ENCODE assay signal across 20 cellular contexts in genomic region chr21:44375686-44376320, GRCh38. TPM values are rescaled to one million over a fixed set of nuclear protein-coding genes. Genes with fewer than 3 reads are reported as not detected.
DNase-seq lines count a peak whose midpoint lies in the region; ATAC-seq and TF ChIP-seq lines count a peak whose summit lies in the region.
"Had no signal": no experiment of that assay in that cellular context is flagged by ENCODE, and none has a peak within 500 bp of the region (broad histone marks: within the 10 kb centered on the region; RNA-seq: fewer than 3 reads in every experiment).

No MANE protein-coding gene starts in this region.

- H3K9ac ChIP-seq in mammary epithelial cell (ENCODE audit: insufficient read depth, low read length): no peak overlapping the region
- H3K9ac ChIP-seq: GM23248 had no signal

- H3K9me3 Mint-ChIP-seq in activated CD8-positive, alpha-beta T cell treated with anti-CD3 and anti-CD28 coated beads, Interleukin-2, amount 10 ng/mL, durations not matched to agents 7 days and 5 days (ENCODE audit: insufficient read depth): peaks cover 17% of the 10 kb centered on the region
- no peaks in the 10 kb centered on the region for H3K9me3 Mint-ChIP-seq in activated CD8-positive, alpha-beta T cell treated with anti-CD3 and anti-CD28 coated beads for 36 hours
- H3K9me3 Mint-ChIP-seq in activated T-helper 17 cell treated with anti-CD3 and anti-CD28 coated beads, Interleukin-2, amount 50 U/mL, for 72 hours: no peaks in the 10 kb centered on the region
- peaks cover 7% of the 10 kb centered on the region for H3K9me3 Mint-ChIP-seq in memory B cell

- H3K36me3 ChIP-seq in testis (ENCODE audit: low read depth, missing control alignments) (no peaks in the 10 kb centered on the region), mammary epithelial cell (ENCODE audit: insufficient read depth, low read length) (no peaks in the 10 kb centered on the region)
- H3K36me3 ChIP-seq: colonic mucosa, sigmoid colon, SJCRH30 had no signal

- peak overlapping the region; percentile 71 for H3K27ac Mint-ChIP-seq in activated CD8-positive, alpha-beta T cell treated with anti-CD3 and anti-CD28 coated beads, Interleukin-2, amount 10 ng/mL, durations not matched to agents 7 days and 5 days
- no peak overlapping the region for H3K27ac Mint-ChIP-seq in activated CD8-positive, alpha-beta T cell treated with anti-CD3 and anti-CD28 coated beads for 36 hours
- H3K27ac Mint-ChIP-seq in activated T-helper 17 cell treated with anti-CD3 and anti-CD28 coated beads, Interleukin-2, amount 50 U/mL, for 72 hours: peak overlapping the region; percentile 72
- peak overlapping the region; percentile 12 for H3K27ac Mint-ChIP-seq in memory B cell

- intact Hi-C loops in activated CD8-positive, alpha-beta T cell treated with anti-CD3 and anti-CD28 coated beads for 36 hours (cut with micrococcal nuclease): no loop called here
- intact Hi-C loops in testis (cut with DNase I; ENCODE audit: low total_unique reads): no loop called here
- intact Hi-C loops in mammary epithelial cell (cut with micrococcal nuclease): loop anchor here (2.0 to 5.0 kb wide), 2 partner anchors 51 to 103 kb away; no protein-coding TSS in a partner anchor

- no TSS peak for BruUV-seq in mammary epithelial cell (replicated peaks; lab: Mats Ljungman, UMichigan)

- H4K20me1 ChIP-seq in mammary epithelial cell (ENCODE audit: insufficient read depth, low read length): no peaks in the 10 kb centered on the region

- POLR2A ChIA-PET in activated CD8-positive, alpha-beta T cell treated with anti-CD3 and anti-CD28 coated beads, Interleukin-2, amount 10 ng/mL, durations not matched to agents 7 days and 5 days (lab: Charles Lee): interaction anchor here (1.0 kb wide), 1 partner anchor 23 kb away, joined by 3 read pairs; the partner anchor contains the start of gene TRPM2
- POLR2A ChIA-PET in activated CD8-positive, alpha-beta T cell treated with anti-CD3 and anti-CD28 coated beads for 36 hours (lab: Charles Lee): no interaction called here

- H3K9me3 ChIP-seq in testis: no peaks in the 10 kb centered on the region
- peaks cover 10% of the 10 kb centered on the region for H3K9me3 ChIP-seq in mammary epithelial cell (replicated peaks; ENCODE audit: insufficient read depth, low read length)
- H3K9me3 ChIP-seq: colonic mucosa, sigmoid colon, SJCRH30 had no signal

- TF ChIP-seq POLR2A in testis (IDR thresholded peaks at IDR 0.05): no peak

- H3K4me3 Mint-ChIP-seq in activated CD8-positive, alpha-beta T cell treated with anti-CD3 and anti-CD28 coated beads, Interleukin-2, amount 10 ng/mL, durations not matched to agents 7 days and 5 days: peak overlapping the region; percentile 17
- no peak overlapping the region for H3K4me3 Mint-ChIP-seq in activated CD8-positive, alpha-beta T cell treated with anti-CD3 and anti-CD28 coated beads for 36 hours
- peak overlapping the region; percentile 33 for H3K4me3 Mint-ChIP-seq in activated T-helper 17 cell treated with anti-CD3 and anti-CD28 coated beads, Interleukin-2, amount 50 U/mL, for 72 hours
- no peak overlapping the region for H3K4me3 Mint-ChIP-seq in memory B cell

- in situ Hi-C loops in mammary epithelial cell (cut with MboI; ENCODE audit: low sequenced_read_pairs in 2 of 2): no loop called here

- peaks cover 85% of the 10 kb centered on the region for H3K36me3 Mint-ChIP-seq in activated CD8-positive, alpha-beta T cell treated with anti-CD3 and anti-CD28 coated beads, Interleukin-2, amount 10 ng/mL, durations not matched to agents 7 days and 5 days (ENCODE audit: low read depth)
- peaks cover 2% of the 10 kb centered on the region for H3K36me3 Mint-ChIP-seq in activated CD8-positive, alpha-beta T cell treated with anti-CD3 and anti-CD28 coated beads for 36 hours (ENCODE audit: low read depth)
- peaks cover 68% of the 10 kb centered on the region for H3K36me3 Mint-ChIP-seq in activated T-helper 17 cell treated with anti-CD3 and anti-CD28 coated beads, Interleukin-2, amount 50 U/mL, for 72 hours (ENCODE audit: low read depth)
- peaks cover 8% of the 10 kb centered on the region for H3K36me3 Mint-ChIP-seq in memory B cell

- CTCF ChIA-PET in activated CD8-positive, alpha-beta T cell treated with anti-CD3 and anti-CD28 coated beads, Interleukin-2, amount 10 ng/mL, durations not matched to agents 7 days and 5 days (lab: Charles Lee): no interaction called here
- CTCF ChIA-PET in activated CD8-positive, alpha-beta T cell treated with anti-CD3 and anti-CD28 coated beads for 36 hours (lab: Charles Lee): no interaction called here
- CTCF ChIA-PET in mammary epithelial cell (lab: Charles Lee; ENCODE audit: low non-redundant PET): no interaction called here

- no peak overlapping the region for H2AFZ ChIP-seq in mammary epithelial cell (ENCODE audit: low read depth, low read length)
- H2AFZ ChIP-seq: GM23248 had no signal

- 89 to 94% methylated on average over 20 to 25 of the region's 25 CpGs for WGBS in testis, 2 donors
- 87% methylated on average over 15 of the region's 25 CpGs for WGBS in mammary epithelial cell (ENCODE audit: low coverage, missing lambda C conversion rate)

- no peak overlapping the region for H3K4me3 ChIP-seq in testis
- H3K4me3 ChIP-seq in mammary epithelial cell (replicated peaks in 1 of 3; ENCODE audit: insufficient read depth in 1 of 3, low read depth in 2 of 3, low read length in 3 of 3): no peak overlapping the region
- H3K4me3 ChIP-seq: colonic mucosa, GM23248, sigmoid colon, SJCRH30 had no signal

- no peaks in the 10 kb centered on the region for H3K79me2 ChIP-seq in mammary epithelial cell (ENCODE audit: insufficient read depth, low read length)

- dilution Hi-C loops in mammary epithelial cell (cut with HindIII; ENCODE audit: low sequenced_read_pairs): no loop called here

- H3K4me2 ChIP-seq in mammary epithelial cell (ENCODE audit: insufficient read depth, low read depth, low read length): no peak overlapping the region

- H3K4me1 Mint-ChIP-seq in activated CD8-positive, alpha-beta T cell treated with anti-CD3 and anti-CD28 coated beads, Interleukin-2, amount 10 ng/mL, durations not matched to agents 7 days and 5 days (ENCODE audit: low read depth): peaks cover 39% of the 10 kb centered on the region
- peaks cover 14% of the 10 kb centered on the region for H3K4me1 Mint-ChIP-seq in activated CD8-positive, alpha-beta T cell treated with anti-CD3 and anti-CD28 coated beads for 36 hours (ENCODE audit: low read depth)
- peaks cover 15% of the 10 kb centered on the region for H3K4me1 Mint-ChIP-seq in activated T-helper 17 cell treated with anti-CD3 and anti-CD28 coated beads, Interleukin-2, amount 50 U/mL, for 72 hours
- H3K4me1 Mint-ChIP-seq in memory B cell: peaks cover 18% of the 10 kb centered on the region

- no peak overlapping the region for H3K27ac ChIP-seq in testis
- H3K27ac ChIP-seq in mammary epithelial cell (ENCODE audit: insufficient read depth, low read depth, low read length): no peak overlapping the region
- H3K27ac ChIP-seq: C4-2B, colonic mucosa, foreskin keratinocyte, GM23248, sigmoid colon, SJCRH30 had no signal

- no peak for TF ChIP-seq CTCF in activated CD8-positive, alpha-beta T cell treated with anti-CD3 and anti-CD28 coated beads for 36 hours (IDR thresholded peaks at IDR 0.05)
- TF ChIP-seq CTCF in testis (IDR thresholded peaks at IDR 0.05): no peak
- no peak for TF ChIP-seq CTCF in mammary epithelial cell (conservative IDR thresholded peaks at IDR 0.05 in 1 of 2, IDR thresholded peaks at IDR 0.05 in 1 of 2; ENCODE audit: extremely low read depth in 1 of 2, insufficient read depth in 1 of 2, low read depth in 1 of 2, low read length in 2 of 2)

- ATAC-seq in activated CD8-positive, alpha-beta T cell treated with anti-CD3 and anti-CD28 coated beads, Interleukin-2, amount 10 ng/mL, durations not matched to agents 7 days and 5 days: no peak
- ATAC-seq in activated CD8-positive, alpha-beta T cell treated with anti-CD3 and anti-CD28 coated beads for 36 hours: no peak
- ATAC-seq in activated T-helper 17 cell treated with anti-CD3 and anti-CD28 coated beads, Interleukin-2, amount 50 U/mL, for 72 hours (replicated peaks): no peak
- no peak for ATAC-seq in memory B cell (ENCODE audit: low read depth)
- no peak for ATAC-seq in HG02678 (IDR thresholded peaks at IDR 0.05; ENCODE audit: unreplicated experiment)
- ATAC-seq: activated CD4-positive, CD25-positive, alpha-beta regulatory T cell treated with anti-CD3 and anti-CD28 coated beads, Interleukin-2, amount 50 U/mL, for 24 hours; foreskin keratinocyte had no signal

- H3K4me1 ChIP-seq in testis (no peaks in the 10 kb centered on the region), mammary epithelial cell (ENCODE audit: insufficient read depth, low read length) (no peaks in the 10 kb centered on the region)
- H3K4me1 ChIP-seq: colonic mucosa, foreskin keratinocyte, sigmoid colon, SJCRH30 had no signal

- peaks cover 2% of the 10 kb centered on the region for H3K27me3 Mint-ChIP-seq in activated CD8-positive, alpha-beta T cell treated with anti-CD3 and anti-CD28 coated beads, Interleukin-2, amount 10 ng/mL, durations not matched to agents 7 days and 5 days (ENCODE audit: low read depth)
- no peaks in the 10 kb centered on the region for H3K27me3 Mint-ChIP-seq in activated CD8-positive, alpha-beta T cell treated with anti-CD3 and anti-CD28 coated beads for 36 hours
- H3K27me3 Mint-ChIP-seq in activated T-helper 17 cell treated with anti-CD3 and anti-CD28 coated beads, Interleukin-2, amount 50 U/mL, for 72 hours: no peaks in the 10 kb centered on the region
- H3K27me3 Mint-ChIP-seq in memory B cell: no peaks in the 10 kb centered on the region

- H3K27me3 ChIP-seq in testis (no peaks in the 10 kb centered on the region), mammary epithelial cell (ENCODE audit: insufficient read depth, low read length) (no peaks in the 10 kb centered on the region)
- H3K27me3 ChIP-seq: colonic mucosa, foreskin keratinocyte, SJCRH30 had no signal

- no peak for DNase-seq in activated CD8-positive, alpha-beta T cell treated with anti-CD3 and anti-CD28 coated beads, Interleukin-2, amount 10 ng/mL, durations not matched to agents 7 days and 5 days
- DNase-seq in activated CD8-positive, alpha-beta T cell treated with anti-CD3 and anti-CD28 coated beads for 36 hours: no peak
- DNase-seq in memory B cell (ENCODE audit: low spot score in 2 of 2) (no peak), testis (peak; percentile 7), T1000 (lab: John Stamatoyannopoulos, UW) (no peak), mammary epithelial cell (no peak)
- DNase-seq: 8988T, colonic mucosa, DMS79, foreskin keratinocyte, GM23248, left cardiac atrium, NCI-H1436 treated with DMSO at 0.1 percent for 48 hours, NCI-H2171 treated with DMSO at 0.1 percent for 48 hours, sigmoid colon, SJCRH30 had no signal

RNA-seq across cellular contexts. Expression of gene TRPM2, which starts 22.4 kb away (rescaled TPM):
- total RNA-seq in activated CD8-positive, alpha-beta T cell treated with anti-CD3 and anti-CD28 coated beads, Interleukin-2, amount 10 ng/mL, durations not matched to agents 7 days and 5 days: 10 to 100 TPM; 35.6 to 40.9 TPM
- 1 to 10 TPM; 2.6 to 3.7 TPM for total RNA-seq in activated CD8-positive, alpha-beta T cell treated with anti-CD3 and anti-CD28 coated beads for 36 hours
- 10 to 100 TPM; 10.7 to 25.6 TPM for total RNA-seq in activated T-helper 17 cell treated with anti-CD3 and anti-CD28 coated beads, Interleukin-2, amount 50 U/mL, for 72 hours
- total RNA-seq in testis (1 to 10 TPM; 3.0 to 3.9 TPM), mammary epithelial cell (10 to 100 TPM in 1 of 2 donors, 1 to 10 TPM in 1; 6.2 to 14.6 TPM)
- polyA plus RNA-seq in testis (ENCODE audit: insufficient read depth, low read depth, low replicate concordance) (4.9 TPM), mammary epithelial cell (16.6 TPM)
- 19.7 TPM for polyA minus RNA-seq in mammary epithelial cell
- polyA plus RNA-seq: GM23248 had no signal

RNA-seq across cellular contexts. Expression of gene CFAP410, which starts 36.6 kb away (rescaled TPM):
- 10 to 100 TPM; 16.8 to 17.4 TPM for total RNA-seq in activated CD8-positive, alpha-beta T cell treated with anti-CD3 and anti-CD28 coated beads, Interleukin-2, amount 10 ng/mL, durations not matched to agents 7 days and 5 days
- total RNA-seq in activated CD8-positive, alpha-beta T cell treated with anti-CD3 and anti-CD28 coated beads for 36 hours: 10 to 100 TPM; 17.2 TPM
- 10 to 100 TPM; 13.7 to 16.4 TPM for total RNA-seq in activated T-helper 17 cell treated with anti-CD3 and anti-CD28 coated beads, Interleukin-2, amount 50 U/mL, for 72 hours
- total RNA-seq in testis (10 to 100 TPM; 71.7 to 81.6 TPM), mammary epithelial cell (1 to 10 TPM; 8.3 to 9.6 TPM)
- polyA plus RNA-seq in testis (ENCODE audit: insufficient read depth, low read depth, low replicate concordance) (40.8 TPM), mammary epithelial cell (3.4 TPM)
- polyA minus RNA-seq in mammary epithelial cell: not detected

Comparison
In these comparisons a context has a peak if more than half of its experiments do, and no peak if none do; other contexts are left out.
1. H3K4me3 Mint-ChIP-seq: peak in activated CD8-positive, alpha-beta T cell treated with anti-CD3 and anti-CD28 coated beads, Interleukin-2, amount 10 ng/mL, durations not matched to agents 7 days and 5 days (single experiment) and activated T-helper 17 cell treated with anti-CD3 and anti-CD28 coated beads, Interleukin-2, amount 50 U/mL, for 72 hours (single experiment); none in activated CD8-positive, alpha-beta T cell treated with anti-CD3 and anti-CD28 coated beads for 36 hours (single experiment) and memory B cell (single experiment).